In genomic region chr6:32133786-32134185, GRCh38 we compare ENCODE assay signal across 18 cellular contexts.
"Had no signal": no experiment of that assay in that cellular context is flagged by ENCODE, and none has a peak within 500 bp of the region (broad histone marks: within the 10 kb centered on the region; RNA-seq: fewer than 3 reads in every experiment).

No MANE protein-coding gene starts in this region.

- H3K4me3 ChIP-seq: dorsolateral prefrontal cortex, hepatocyte, lower lobe of right lung, sigmoid colon, upper lobe of right lung had no signal

- DNase-seq: activated CD4-positive, alpha-beta T cell treated with anti-CD3 and anti-CD28 coated beads, Interleukin-2, amount 10 ng/mL, durations not matched to agents 24 days and 14 days; activated CD4-positive, CD25-positive, alpha-beta regulatory T cell; activated CD8-positive, alpha-beta T cell treated with anti-CD3 and anti-CD28 coated beads for 36 hours; activated naive CD4-positive, alpha-beta T cell treated with anti-CD3 and anti-CD28 coated beads, Interleukin-2, amount 10 ng/mL, durations not matched to agents 7 days and 5 days; activated naive CD8-positive, alpha-beta T cell treated with anti-CD3 and anti-CD28 coated beads, Interleukin-2, amount 50 U/mL, for 24 hours; activated T-cell treated with anti-CD3 and anti-CD28 coated beads, Interleukin-2, amount 50 U/mL, for 24 hours; dorsolateral prefrontal cortex; foreskin keratinocyte; islet precursor cell; lower lobe of right lung; natural killer cell; stimulated activated naive CD4-positive, alpha-beta T cell; T-helper 1 cell; T-helper 9 cell; upper lobe of right lung had no signal

- H3K9me3 ChIP-seq: lower lobe of right lung, neutrophil, sigmoid colon, upper lobe of right lung had no signal

- H3K27ac ChIP-seq: dorsolateral prefrontal cortex, foreskin keratinocyte, hepatocyte, lower lobe of right lung, neutrophil, sigmoid colon, upper lobe of right lung had no signal

- H3K36me3 ChIP-seq: lower lobe of right lung, neutrophil, sigmoid colon, upper lobe of right lung had no signal

- H3K4me1 ChIP-seq: foreskin keratinocyte had no signal

- H3K27me3 ChIP-seq: dorsolateral prefrontal cortex, foreskin keratinocyte, hepatocyte, sigmoid colon, upper lobe of right lung had no signal
